ENCODE assay signal across 9 cellular contexts in genomic region chr10:5948999-5949759, GRCh38. TPM values are rescaled to one million over a fixed set of nuclear protein-coding genes. Genes with fewer than 3 reads are reported as not detected.
DNase-seq lines count a peak whose midpoint lies in the region; ATAC-seq and TF ChIP-seq lines count a peak whose summit lies in the region.
"Had no signal": no experiment of that assay in that cellular context is flagged by ENCODE, and none has a peak within 500 bp of the region (broad histone marks: within the 10 kb centered on the region; RNA-seq: fewer than 3 reads in every experiment).

No MANE protein-coding gene starts in this region.

- no peaks in the 10 kb centered on the region for H4K20me1 ChIP-seq in smooth muscle cell (ENCODE audit: low read depth)
- H4K20me1 ChIP-seq: BLaER1 treated with 17β-estradiol and CSF1 and Interleukin-3, amounts not matched to agents 10 nM and 100 nM had no signal

- H3K36me3 Mint-ChIP-seq in activated naive CD8-positive, alpha-beta T cell, result peaks cover 4% of the 10 kb centered on the region

- peak; percentile 40 for ATAC-seq in left ventricle myocardium superior

- WGBS in smooth muscle cell (ENCODE audit: low lambda C conversion rate), result 52% methylated on average over 14 of the region's 14 CpGs

- H3K27me3 Mint-ChIP-seq in activated naive CD8-positive, alpha-beta T cell, result no peaks in the 10 kb centered on the region

- H3K4me3 ChIP-seq in smooth muscle cell, result no peak overlapping the region
- H3K4me3 ChIP-seq: BLaER1 treated with 17β-estradiol and CSF1 and Interleukin-3, amounts not matched to agents 10 nM and 100 nM had no signal

- H3K79me2 ChIP-seq in smooth muscle cell (ENCODE audit: low read depth), result no peaks in the 10 kb centered on the region

- no peaks in the 10 kb centered on the region for H3F3A ChIP-seq in smooth muscle cell (ENCODE audit: low read depth)

- H3K4me3 Mint-ChIP-seq in activated naive CD8-positive, alpha-beta T cell, result no peak overlapping the region

- H3K4me1 Mint-ChIP-seq in activated naive CD8-positive, alpha-beta T cell (ENCODE audit: low read depth), result peaks cover 5% of the 10 kb centered on the region

- no peaks in the 10 kb centered on the region for H3K36me3 ChIP-seq in smooth muscle cell (ENCODE audit: low read depth)
- H3K36me3 ChIP-seq: BLaER1 treated with 17β-estradiol and CSF1 and Interleukin-3, amounts not matched to agents 10 nM and 100 nM had no signal

- no peaks in the 10 kb centered on the region for H3K4me1 ChIP-seq in smooth muscle cell (ENCODE audit: low read depth)

- H3K27ac ChIP-seq in smooth muscle cell (ENCODE audit: low read depth), result no peak overlapping the region
- H3K27ac ChIP-seq: BLaER1 treated with 17β-estradiol and CSF1 and Interleukin-3, amounts not matched to agents 10 nM and 100 nM had no signal

- H3K4me2 ChIP-seq in smooth muscle cell, result no peak overlapping the region

- H3K9me3 ChIP-seq in smooth muscle cell (replicated peaks; ENCODE audit: low read depth), result no peaks in the 10 kb centered on the region
- H3K9me3 ChIP-seq: BLaER1 treated with 17β-estradiol and CSF1 and Interleukin-3, amounts not matched to agents 10 nM and 100 nM had no signal

- DNase-seq in NCI-H1436 (lab: John Stamatoyannopoulos, UW), result peak; percentile 2
- DNase-seq in NCI-H1436 treated with DMSO at 0.1 percent for 48 hours (lab: John Stamatoyannopoulos, UW), result no peak
- peak; percentile 44 for DNase-seq in NCI-H146 treated with DMSO at 0.1 percent for 48 hours (lab: John Stamatoyannopoulos, UW; ENCODE audit: unreplicated experiment)
- DNase-seq in left ventricle myocardium superior, result peak; percentile 67
- no peak for DNase-seq in smooth muscle cell (lab: John Stamatoyannopoulos, UW; ENCODE audit: unreplicated experiment)
- DNase-seq in NCI-H2029 treated with DMSO at 0.1 percent for 48 hours (lab: John Stamatoyannopoulos, UW), result no peak
- DNase-seq in HK-2 (ENCODE audit: unreplicated experiment), result no peak

- peak overlapping the region; percentile 50 for H3K27ac Mint-ChIP-seq in activated naive CD8-positive, alpha-beta T cell

- H2AFZ ChIP-seq in smooth muscle cell (ENCODE audit: low read depth), result no peak overlapping the region

- TF ChIP-seq CTCF in smooth muscle cell (IDR thresholded peaks at IDR 0.05; ENCODE audit: borderline replicate concordance, insufficient read depth, poor library complexity, severe bottlenecking), result peak; percentile 36

- intact Hi-C loops in left ventricle myocardium superior (cut with micrococcal nuclease), result no loop called here

- no peak overlapping the region for H3K9ac ChIP-seq in smooth muscle cell (ENCODE audit: low read depth)
- H3K9ac ChIP-seq: BLaER1 treated with 17β-estradiol and CSF1 and Interleukin-3, amounts not matched to agents 10 nM and 100 nM had no signal

- no peaks in the 10 kb centered on the region for H3K9me3 Mint-ChIP-seq in activated naive CD8-positive, alpha-beta T cell (ENCODE audit: low read depth)

- H3K27me3 ChIP-seq in smooth muscle cell (ENCODE audit: low read depth), result no peaks in the 10 kb centered on the region
- H3K27me3 ChIP-seq: BLaER1 treated with 17β-estradiol and CSF1 and Interleukin-3, amounts not matched to agents 10 nM and 100 nM had no signal

RNA-seq across cellular contexts. Expression of gene IL15RA, which starts 28.2 kb away (rescaled TPM):
- total RNA-seq in left ventricle myocardium superior (7.0 TPM), smooth muscle cell (0.54 TPM in 1 of 2 replicates, not detected in the other)
- polyA plus RNA-seq in smooth muscle cell, result 0.23 and 1.3 TPM in 2 replicates

RNA-seq across cellular contexts. Expression of gene FBH1, which starts 59.1 kb away (rescaled TPM):
- total RNA-seq in left ventricle myocardium superior, result 78.7 TPM
- 58.2 and 70.0 TPM in 2 replicates for total RNA-seq in smooth muscle cell
- polyA plus RNA-seq in smooth muscle cell, result 68.4 and 84.2 TPM in 2 replicates

RNA-seq across cellular contexts. Expression of gene ANKRD16, which starts 59.5 kb away (rescaled TPM):
- total RNA-seq in left ventricle myocardium superior, result 3.8 TPM
- total RNA-seq in smooth muscle cell, result 2.7 and 4.6 TPM in 2 replicates
- polyA plus RNA-seq in smooth muscle cell, result 3.7 and 10.3 TPM in 2 replicates

Comparison
In these comparisons a context has a peak if more than half of its experiments do, and no peak if none do; other contexts are left out.
1. DNase-seq: peak in NCI-H1436 (single experiment), NCI-H146 treated with DMSO at 0.1 percent for 48 hours (single experiment) and left ventricle myocardium superior (single experiment); none in NCI-H1436 treated with DMSO at 0.1 percent for 48 hours (single experiment), smooth muscle cell (single experiment), NCI-H2029 treated with DMSO at 0.1 percent for 48 hours (single experiment) and HK-2 (single experiment).